In genomic region chr4:53551281-53551864, GRCh38 we compare ENCODE assay signal across 2 cellular contexts.
TF ChIP-seq lines count a peak whose summit lies in the region.

No MANE protein-coding gene starts in this region.

TF ChIP-seq in IMR-90, 13 proteins besides CTCF, POLR2A, EP300 and RAD21:
- no peak for TF ChIP-seq SMC3 (IDR thresholded peaks at IDR 0.05; ENCODE audit: low read depth, low read length)
- no peak for TF ChIP-seq RFX5 (IDR thresholded peaks at IDR 0.05; ENCODE audit: low read depth, low read length)
- TF ChIP-seq ELK1 (IDR thresholded peaks at IDR 0.05; ENCODE audit: borderline replicate concordance, low read depth, low read length), result no peak

TF ChIP-seq in endothelial cell of umbilical vein, 7 proteins besides CTCF, POLR2A, EP300 and RAD21:
- TF ChIP-seq MYC (IDR thresholded peaks at IDR 0.05; ENCODE audit: low read depth, low read length) (no peak), EZH2 (IDR thresholded peaks at IDR 0.05; ENCODE audit: borderline replicate concordance, low read depth, low read length, severe bottlenecking) (no peak)
